ENCODE assay signal across 11 cellular contexts in the genomic region with DNA sequence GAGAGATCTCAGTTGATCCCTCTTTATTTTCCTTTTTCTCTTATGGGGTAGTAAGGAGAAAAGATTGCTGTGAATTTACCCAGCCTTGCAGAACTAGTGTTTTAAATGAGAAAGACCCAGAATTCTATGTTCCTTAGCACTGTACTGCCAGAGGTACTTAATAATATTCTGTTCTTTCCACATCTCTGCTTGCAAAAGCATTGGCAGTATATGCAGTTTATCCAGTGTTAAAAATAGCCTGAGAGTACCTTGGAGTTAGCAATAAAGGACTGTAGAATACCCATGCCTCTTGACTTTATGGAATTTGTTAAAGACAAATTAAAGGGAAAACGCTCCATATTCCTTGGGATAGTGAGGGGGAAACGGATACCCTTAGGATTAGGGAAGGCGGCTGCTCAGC. TPM values are rescaled to one million over a fixed set of nuclear protein-coding genes. Genes with fewer than 3 reads are reported as not detected.
A peak's percentile ranks its signal among the peaks of the same experiment; 100 is the strongest.
DNase-seq lines count a peak whose midpoint lies in the region; TF ChIP-seq lines count a peak whose summit lies in the region.
"Had no signal": no experiment of that assay in that cellular context is flagged by ENCODE, and none has a peak within 500 bp of the region (broad histone marks: within the 10 kb centered on the region; RNA-seq: fewer than 3 reads in every experiment).

No MANE protein-coding gene starts in this region.

- peaks cover 72% of the 10 kb centered on the region for H3K4me1 Mint-ChIP-seq in activated T-cell treated with anti-CD3 and anti-CD28 coated beads, Interleukin-2, amount 50 U/mL, for 24 hours (ENCODE audit: low read depth)
- peaks cover 68% of the 10 kb centered on the region for H3K4me1 Mint-ChIP-seq in activated naive CD8-positive, alpha-beta T cell treated with anti-CD3 and anti-CD28 coated beads for 36 hours
- H3K4me1 Mint-ChIP-seq in mesothelial cell of epicardium: peaks cover 10% of the 10 kb centered on the region

- in situ Hi-C loops in brain microvascular endothelial cell (cut with HindIII; ENCODE audit: low pct_ligation_motif_present, low sequenced_read_pairs): no loop called here

- H3K27ac ChIP-seq in thyroid gland (peak overlapping the region; percentile 91 to 95 (median 93)), brain microvascular endothelial cell (no peak overlapping the region)

- no peaks in the 10 kb centered on the region for H3K9me3 ChIP-seq in thyroid gland
- H3K9me3 ChIP-seq: mucosa of descending colon had no signal

- peaks cover 83% of the 10 kb centered on the region for H3K36me3 Mint-ChIP-seq in activated T-cell treated with anti-CD3 and anti-CD28 coated beads, Interleukin-2, amount 50 U/mL, for 24 hours (ENCODE audit: low read depth)
- H3K36me3 Mint-ChIP-seq in activated naive CD8-positive, alpha-beta T cell treated with anti-CD3 and anti-CD28 coated beads for 36 hours: peaks cover 53% of the 10 kb centered on the region
- peaks cover 19% of the 10 kb centered on the region for H3K36me3 Mint-ChIP-seq in mesothelial cell of epicardium

- TF ChIP-seq POLR2A in thyroid gland (IDR thresholded peaks at IDR 0.05): no peak

- intact Hi-C loops in thyroid gland (cut with DNase I): no loop called here

- no peak for DNase-seq in activated T-cell treated with anti-CD3 and anti-CD28 coated beads, Interleukin-2, amount 50 U/mL, for 24 hours
- no peak for DNase-seq in activated T-cell treated with anti-CD3 and anti-CD28 coated beads, Interleukin-2, amount 50 U/mL, for 48 hours
- no peak for DNase-seq in activated naive CD8-positive, alpha-beta T cell treated with anti-CD3 and anti-CD28 coated beads for 36 hours
- DNase-seq in mesothelial cell of epicardium (ENCODE audit: low spot score in 2 of 2, unreplicated experiment in 2 of 2) (no peak), thyroid gland (no peak), D341Med (ENCODE audit: low spot score) (no peak), GM19238 (ENCODE audit: insufficient read length, low spot score) (no peak), brain microvascular endothelial cell (no peak)
- DNase-seq: mucosa of descending colon, NCI-H2029 treated with DMSO at 0.1 percent for 48 hours had no signal

- TF ChIP-seq CTCF in mesothelial cell of epicardium (IDR thresholded peaks at IDR 0.05; ENCODE audit: unreplicated experiment): no peak
- TF ChIP-seq CTCF in thyroid gland (IDR thresholded peaks at IDR 0.05): peak in 1 of 6 experiments; percentile 17
- TF ChIP-seq CTCF in brain microvascular endothelial cell (IDR thresholded peaks at IDR 0.05; ENCODE audit: low read depth, low read length, missing control alignments): no peak

- no peak overlapping the region for H3K4me3 ChIP-seq in thyroid gland (replicated peaks in 1 of 3)
- no peak overlapping the region for H3K4me3 ChIP-seq in brain microvascular endothelial cell (ENCODE audit: low read depth, low read length)
- H3K4me3 ChIP-seq: mucosa of descending colon had no signal

- peaks cover 12 to 17% of the 10 kb centered on the region in 2 donors for H3K36me3 ChIP-seq in thyroid gland
- H3K36me3 ChIP-seq in brain microvascular endothelial cell (replicated peaks): peaks cover 27% of the 10 kb centered on the region

- H3K27me3 ChIP-seq in thyroid gland (no peaks in the 10 kb centered on the region), brain microvascular endothelial cell (replicated peaks) (no peaks in the 10 kb centered on the region)

- WGBS in thyroid gland, 2 donors: 41 to 46% methylated on average over 3 of the region's 3 CpGs

- H3K27ac Mint-ChIP-seq in activated T-cell treated with anti-CD3 and anti-CD28 coated beads, Interleukin-2, amount 50 U/mL, for 24 hours: peak overlapping the region; percentile 95
- H3K27ac Mint-ChIP-seq in activated naive CD8-positive, alpha-beta T cell treated with anti-CD3 and anti-CD28 coated beads for 36 hours: peak overlapping the region; percentile 93
- H3K27ac Mint-ChIP-seq in mesothelial cell of epicardium: peak overlapping the region; percentile 81

- H3K27me3 Mint-ChIP-seq in activated T-cell treated with anti-CD3 and anti-CD28 coated beads, Interleukin-2, amount 50 U/mL, for 24 hours: no peaks in the 10 kb centered on the region
- no peaks in the 10 kb centered on the region for H3K27me3 Mint-ChIP-seq in activated naive CD8-positive, alpha-beta T cell treated with anti-CD3 and anti-CD28 coated beads for 36 hours
- H3K27me3 Mint-ChIP-seq in mesothelial cell of epicardium (ENCODE audit: low read depth): no peaks in the 10 kb centered on the region

- no peaks in the 10 kb centered on the region for H3K9me3 Mint-ChIP-seq in activated T-cell treated with anti-CD3 and anti-CD28 coated beads, Interleukin-2, amount 50 U/mL, for 24 hours
- H3K9me3 Mint-ChIP-seq in activated naive CD8-positive, alpha-beta T cell treated with anti-CD3 and anti-CD28 coated beads for 36 hours: no peaks in the 10 kb centered on the region
- no peaks in the 10 kb centered on the region for H3K9me3 Mint-ChIP-seq in mesothelial cell of epicardium

- H3K4me1 ChIP-seq in thyroid gland: peaks cover 56 to 94% of the 10 kb centered on the region in 2 donors

- H3K4me3 Mint-ChIP-seq in activated T-cell treated with anti-CD3 and anti-CD28 coated beads, Interleukin-2, amount 50 U/mL, for 24 hours: no peak overlapping the region
- no peak overlapping the region for H3K4me3 Mint-ChIP-seq in activated naive CD8-positive, alpha-beta T cell treated with anti-CD3 and anti-CD28 coated beads for 36 hours
- H3K4me3 Mint-ChIP-seq in mesothelial cell of epicardium: no peak overlapping the region

RNA-seq across cellular contexts. Expression of a gene that starts 11.9 kb away (rescaled TPM):
- 10 to 100 TPM; 65.9 to 69.9 TPM for total RNA-seq in activated naive CD8-positive, alpha-beta T cell treated with anti-CD3 and anti-CD28 coated beads for 36 hours
- 66.0 to 73.2 TPM (median 70.4 TPM) in 3 replicates for total RNA-seq in mesothelial cell of epicardium
- total RNA-seq in thyroid gland: 100 to 1,000 TPM in 1 of 4 donors, 10 to 100 TPM in 3; 73.1 to 116 (median 85.7) TPM

RNA-seq across cellular contexts. Expression of a gene that starts 31.1 kb away (rescaled TPM):
- 1 to 10 TPM; 7.9 to 8.0 TPM for total RNA-seq in activated naive CD8-positive, alpha-beta T cell treated with anti-CD3 and anti-CD28 coated beads for 36 hours
- total RNA-seq in mesothelial cell of epicardium (19.4 to 19.9 TPM (median 19.8 TPM) in 3 replicates), thyroid gland (10 to 100 TPM; 20.8 to 40.3 (median 38.4) TPM)

RNA-seq across cellular contexts. Expression of a gene that starts 34.5 kb away (rescaled TPM):
- 10 to 100 TPM; 23.0 to 23.3 TPM for total RNA-seq in activated naive CD8-positive, alpha-beta T cell treated with anti-CD3 and anti-CD28 coated beads for 36 hours
- total RNA-seq in mesothelial cell of epicardium (20.4 to 23.3 TPM (median 22.7 TPM) in 3 replicates), thyroid gland (10 to 100 TPM; 13.4 to 25.8 (median 18.7) TPM)

RNA-seq across cellular contexts. Expression of a gene that starts 34.6 kb away (rescaled TPM):
- total RNA-seq in activated naive CD8-positive, alpha-beta T cell treated with anti-CD3 and anti-CD28 coated beads for 36 hours: 10 to 100 TPM; 68.9 to 72.0 TPM
- 69.7 to 77.9 TPM (median 71.8 TPM) in 3 replicates for total RNA-seq in mesothelial cell of epicardium
- total RNA-seq in thyroid gland: 10 to 100 TPM; 41.7 to 57.0 (median 46.9) TPM

RNA-seq across cellular contexts. Expression of a gene that starts 40.3 kb away (rescaled TPM):
- total RNA-seq in activated naive CD8-positive, alpha-beta T cell treated with anti-CD3 and anti-CD28 coated beads for 36 hours: 1 to 10 TPM in 1 of 2 experiments, under 1 TPM in 1; 0.92 to 1.2 TPM
- total RNA-seq in mesothelial cell of epicardium: 32.4 to 34.7 TPM (median 33.6 TPM) in 3 replicates
- 10 to 100 TPM; 42.9 to 86.9 (median 50.5) TPM for total RNA-seq in thyroid gland
- total RNA-seq: cerebellum had no signal
